In the genomic region with DNA sequence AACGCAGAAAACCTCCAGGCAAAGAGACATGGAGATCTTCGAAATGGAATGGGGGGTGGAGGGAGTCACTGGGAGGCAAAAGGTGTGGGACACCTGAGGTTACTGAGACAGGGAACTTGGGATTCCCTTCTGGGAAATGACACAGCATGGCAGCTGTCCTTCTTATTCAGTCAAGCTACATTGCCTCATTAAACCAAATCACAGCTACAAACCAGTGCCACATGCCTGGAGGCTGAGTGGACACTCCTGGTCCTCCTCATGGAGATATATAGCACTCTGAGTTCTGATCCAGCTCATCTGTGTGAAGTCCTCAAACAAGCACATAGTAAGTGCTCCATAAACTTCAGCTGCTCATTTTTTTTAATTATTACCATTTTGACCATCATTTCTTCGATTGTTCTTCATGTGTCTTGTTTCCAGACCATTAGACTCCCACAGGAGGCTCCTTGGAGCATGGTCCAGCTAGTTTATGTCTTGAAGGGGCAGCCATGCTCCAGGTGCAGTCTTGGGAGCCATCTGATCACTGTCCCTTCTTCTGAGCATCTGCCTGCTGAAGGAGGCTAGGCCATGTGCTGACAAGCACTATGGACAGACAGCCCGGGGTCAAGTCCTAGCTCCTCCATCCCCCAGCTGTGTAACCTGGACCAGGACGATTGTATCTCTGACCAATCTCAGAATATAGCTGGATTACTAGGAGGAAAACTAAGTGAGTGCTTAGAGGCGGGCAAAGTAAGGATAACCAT, we compare ENCODE assay signal across 20 cellular contexts. TPM values are rescaled to one million over a fixed set of nuclear protein-coding genes. Genes with fewer than 3 reads are reported as not detected.
DNase-seq lines count a peak whose midpoint lies in the region; ATAC-seq, FAIRE-seq and TF ChIP-seq lines count a peak whose summit lies in the region.
"Had no signal": no experiment of that assay in that cellular context is flagged by ENCODE, and none has a peak within 500 bp of the region (broad histone marks: within the 10 kb centered on the region; RNA-seq: fewer than 3 reads in every experiment).

No MANE protein-coding gene starts in this region.

- CTCF ChIA-PET in activated CD8-positive, alpha-beta T cell treated with anti-CD3 and anti-CD28 coated beads, Interleukin-2, amount 10 ng/mL, durations not matched to agents 7 days and 5 days (lab: Charles Lee): interaction anchor here (0.9 to 10.1 kb wide), 9 partner anchors 10 to 408 kb away, joined by 3 to 104 read pairs (median 13); no protein-coding TSS in a partner anchor
- CTCF ChIA-PET in activated CD8-positive, alpha-beta T cell treated with anti-CD3 and anti-CD28 coated beads for 36 hours (lab: Charles Lee): interaction anchor here (0.9 to 8.8 kb wide), 10 partner anchors 10 to 219 kb away, joined by 3 to 50 read pairs (median 4); no protein-coding TSS in a partner anchor
- CTCF ChIA-PET in PC-9 (lab: Charles Lee): interaction anchor here (0.7 kb wide), 1 partner anchor 629 kb away, joined by 3 read pairs; no protein-coding TSS in a partner anchor

- no peaks in the 10 kb centered on the region for H3K9me2 ChIP-seq in PC-9 (ENCODE audit: insufficient read depth)

- H3K27ac Mint-ChIP-seq in activated CD8-positive, alpha-beta T cell treated with anti-CD3 and anti-CD28 coated beads, Interleukin-2, amount 10 ng/mL, durations not matched to agents 7 days and 5 days: no peak overlapping the region
- H3K27ac Mint-ChIP-seq in activated CD8-positive, alpha-beta T cell treated with anti-CD3 and anti-CD28 coated beads for 36 hours: no peak overlapping the region
- H3K27ac Mint-ChIP-seq in stimulated activated effector memory CD8-positive, alpha-beta T cell treated with anti-CD3 and anti-CD28 coated beads, Interleukin-12 subunit alpha, Interleukin-12 subunit beta, amount 100 ng/mL, for 72 hours: peak overlapping the region; percentile 58
- no peak overlapping the region for H3K27ac Mint-ChIP-seq in chondrocyte (ENCODE audit: unreplicated experiment)
- H3K27ac Mint-ChIP-seq: activated CD4-positive, alpha-beta memory T cell treated with anti-CD3 and anti-CD28 coated beads for 36 hours; stimulated activated naive B cell treated with anti-CD40 and anti-IgM and Interleukin-4, amounts not matched to agents 10 μg/mL and 1 μg/mL and 100 μg/mL, for 72 hours had no signal

- H3K4me1 ChIP-seq in PC-9 (replicated peaks; ENCODE audit: insufficient read depth): peaks cover 14% of the 10 kb centered on the region
- peaks cover 17 to 23% of the 10 kb centered on the region in 2 donors for H3K4me1 ChIP-seq in kidney (ENCODE audit: control insufficient read depth in 1 of 2, insufficient read depth in 1 of 2, low read depth in 1 of 2, low read length in 2 of 2)
- H3K4me1 ChIP-seq: ascending aorta had no signal

- peak overlapping the region; percentile 26 to 95 for H3K9ac ChIP-seq in kidney (ENCODE audit: low read length in 2 of 2)
- H3K9ac ChIP-seq: KMS-11 had no signal

- intact Hi-C loops in activated CD8-positive, alpha-beta T cell treated with anti-CD3 and anti-CD28 coated beads for 36 hours (cut with micrococcal nuclease): no loop called here
- intact Hi-C loops in PC-9 (cut with micrococcal nuclease; ENCODE audit: unreplicated experiment) (no loop called here), kidney (cut with DNase I) (no loop called here)

- no peak overlapping the region for H3K4me3 Mint-ChIP-seq in activated CD8-positive, alpha-beta T cell treated with anti-CD3 and anti-CD28 coated beads, Interleukin-2, amount 10 ng/mL, durations not matched to agents 7 days and 5 days
- no peak overlapping the region for H3K4me3 Mint-ChIP-seq in activated CD8-positive, alpha-beta T cell treated with anti-CD3 and anti-CD28 coated beads for 36 hours
- H3K4me3 Mint-ChIP-seq in stimulated activated effector memory CD8-positive, alpha-beta T cell treated with anti-CD3 and anti-CD28 coated beads, Interleukin-12 subunit alpha, Interleukin-12 subunit beta, amount 100 ng/mL, for 72 hours: no peak overlapping the region
- no peak overlapping the region for H3K4me3 Mint-ChIP-seq in chondrocyte (ENCODE audit: unreplicated experiment)
- H3K4me3 Mint-ChIP-seq: activated CD4-positive, alpha-beta memory T cell treated with anti-CD3 and anti-CD28 coated beads for 36 hours; naive thymus-derived CD4-positive, alpha-beta T cell; stimulated activated naive B cell treated with anti-CD40 and anti-IgM and Interleukin-4, amounts not matched to agents 10 μg/mL and 1 μg/mL and 100 μg/mL, for 72 hours had no signal

- no peak for TF ChIP-seq CTCF in activated CD8-positive, alpha-beta T cell treated with anti-CD3 and anti-CD28 coated beads for 36 hours (IDR thresholded peaks at IDR 0.05)
- no peak for TF ChIP-seq CTCF in PC-9 (conservative IDR thresholded peaks at IDR 0.05)
- no peak for TF ChIP-seq CTCF in kidney (IDR thresholded peaks at IDR 0.05; ENCODE audit: borderline replicate concordance, extremely low read depth, insufficient read depth)
- TF ChIP-seq CTCF in chondrocyte (IDR thresholded peaks at IDR 0.05): no peak

- H3K36me3 ChIP-seq in PC-9 (ENCODE audit: low read depth) (no peaks in the 10 kb centered on the region), kidney (ENCODE audit: control insufficient read depth in 1 of 2, insufficient read depth in 2 of 2, low read length in 2 of 2) (peaks cover 2 to 4% of the 10 kb centered on the region in 2 donors)
- H3K36me3 ChIP-seq: ascending aorta, lower lobe of right lung had no signal

- ATAC-seq in activated CD8-positive, alpha-beta T cell treated with anti-CD3 and anti-CD28 coated beads, Interleukin-2, amount 10 ng/mL, durations not matched to agents 7 days and 5 days: no peak
- no peak for ATAC-seq in activated CD8-positive, alpha-beta T cell treated with anti-CD3 and anti-CD28 coated beads for 36 hours
- ATAC-seq in stimulated activated effector memory CD8-positive, alpha-beta T cell treated with anti-CD3 and anti-CD28 coated beads, Interleukin-12 subunit alpha, Interleukin-12 subunit beta, amount 100 ng/mL, for 72 hours: no peak
- ATAC-seq in HG03025 (IDR thresholded peaks at IDR 0.05; ENCODE audit: low FRiP score, unreplicated experiment) (no peak), HG03139 (IDR thresholded peaks at IDR 0.05; ENCODE audit: unreplicated experiment) (no peak)
- ATAC-seq: naive thymus-derived CD4-positive, alpha-beta T cell; stimulated activated naive B cell treated with anti-CD40 and anti-IgM and Interleukin-4, amounts not matched to agents 10 μg/mL and 1 μg/mL and 100 μg/mL, for 72 hours had no signal

- no peaks in the 10 kb centered on the region for H4K20me1 ChIP-seq in PC-9 (ENCODE audit: insufficient read depth)

- no peak overlapping the region for H2AFZ ChIP-seq in PC-9

- H3K36me3 Mint-ChIP-seq in activated CD8-positive, alpha-beta T cell treated with anti-CD3 and anti-CD28 coated beads, Interleukin-2, amount 10 ng/mL, durations not matched to agents 7 days and 5 days (ENCODE audit: low read depth): no peaks in the 10 kb centered on the region
- H3K36me3 Mint-ChIP-seq in activated CD8-positive, alpha-beta T cell treated with anti-CD3 and anti-CD28 coated beads for 36 hours (ENCODE audit: low read depth): no peaks in the 10 kb centered on the region
- H3K36me3 Mint-ChIP-seq in stimulated activated effector memory CD8-positive, alpha-beta T cell treated with anti-CD3 and anti-CD28 coated beads, Interleukin-12 subunit alpha, Interleukin-12 subunit beta, amount 100 ng/mL, for 72 hours: no peaks in the 10 kb centered on the region
- H3K36me3 Mint-ChIP-seq in chondrocyte (ENCODE audit: low read depth): no peaks in the 10 kb centered on the region
- H3K36me3 Mint-ChIP-seq: activated CD4-positive, alpha-beta memory T cell treated with anti-CD3 and anti-CD28 coated beads for 36 hours; naive thymus-derived CD4-positive, alpha-beta T cell; stimulated activated naive B cell treated with anti-CD40 and anti-IgM and Interleukin-4, amounts not matched to agents 10 μg/mL and 1 μg/mL and 100 μg/mL, for 72 hours had no signal

- H3K27me3 Mint-ChIP-seq in activated CD8-positive, alpha-beta T cell treated with anti-CD3 and anti-CD28 coated beads, Interleukin-2, amount 10 ng/mL, durations not matched to agents 7 days and 5 days (ENCODE audit: low read depth): peaks cover 7% of the 10 kb centered on the region
- peaks cover 1% of the 10 kb centered on the region for H3K27me3 Mint-ChIP-seq in activated CD8-positive, alpha-beta T cell treated with anti-CD3 and anti-CD28 coated beads for 36 hours
- peaks cover 13% of the 10 kb centered on the region for H3K27me3 Mint-ChIP-seq in chondrocyte (ENCODE audit: low read depth)

- no peaks in the 10 kb centered on the region for H3K9me3 ChIP-seq in PC-9 (ENCODE audit: insufficient read depth, low read depth)
- H3K9me3 ChIP-seq in kidney (ENCODE audit: control insufficient read depth in 1 of 2, low read length in 2 of 2): no peaks in the 10 kb centered on the region
- H3K9me3 ChIP-seq: ascending aorta, lower lobe of right lung, upper lobe of left lung had no signal

- H3K4me1 Mint-ChIP-seq in activated CD8-positive, alpha-beta T cell treated with anti-CD3 and anti-CD28 coated beads, Interleukin-2, amount 10 ng/mL, durations not matched to agents 7 days and 5 days (ENCODE audit: low read depth): peaks cover 54% of the 10 kb centered on the region
- H3K4me1 Mint-ChIP-seq in activated CD8-positive, alpha-beta T cell treated with anti-CD3 and anti-CD28 coated beads for 36 hours (ENCODE audit: low read depth): peaks cover 25% of the 10 kb centered on the region
- H3K4me1 Mint-ChIP-seq in stimulated activated effector memory CD8-positive, alpha-beta T cell treated with anti-CD3 and anti-CD28 coated beads, Interleukin-12 subunit alpha, Interleukin-12 subunit beta, amount 100 ng/mL, for 72 hours: peaks cover 54% of the 10 kb centered on the region
- peaks cover 2% of the 10 kb centered on the region for H3K4me1 Mint-ChIP-seq in chondrocyte (ENCODE audit: low read depth)

- no TSS peak for BruUV-seq in PC-9 (replicated peaks; lab: Mats Ljungman, UMichigan)

- peak; percentile 18 for DNase-seq in activated CD8-positive, alpha-beta T cell treated with anti-CD3 and anti-CD28 coated beads, Interleukin-2, amount 10 ng/mL, durations not matched to agents 7 days and 5 days
- DNase-seq in activated CD8-positive, alpha-beta T cell treated with anti-CD3 and anti-CD28 coated beads for 36 hours: no peak
- DNase-seq in PC-9 (no peak), kidney (peak; percentile 37), chondrocyte (ENCODE audit: low spot score) (no peak)
- no peak for DNase-seq in stimulated activated effector memory CD8-positive, alpha-beta T cell treated with anti-CD3 and anti-CD28 coated beads, Interleukin-12 subunit alpha, Interleukin-12 subunit beta, amount 100 ng/mL, for 72 hours (ENCODE audit: low spot score in 2 of 2)
- DNase-seq: activated CD4-positive, alpha-beta memory T cell treated with anti-CD3 and anti-CD28 coated beads for 36 hours; activated gamma-delta T cell treated with Interleukin-2 at 50 U/mL for 16 hours; cortex of kidney; stimulated activated naive B cell treated with anti-CD40 and anti-IgM and Interleukin-4, amounts not matched to agents 10 μg/mL and 1 μg/mL and 100 μg/mL, for 72 hours; SW 1271 had no signal

- peak overlapping the region; percentile 28; the same call in 1 of the 2 replicates for H3K4me2 ChIP-seq in PC-9
- H3K4me2 ChIP-seq: KMS-11 had no signal

- H3K4me3 ChIP-seq in PC-9: no peak overlapping the region
- H3K4me3 ChIP-seq in kidney (ENCODE audit: low read length in 2 of 2): peak overlapping the region; percentile 52 to 60
- H3K4me3 ChIP-seq: ascending aorta, lower lobe of right lung, upper lobe of left lung had no signal

- peaks cover 29% of the 10 kb centered on the region for H3K27me3 ChIP-seq in PC-9 (ENCODE audit: insufficient read depth, low read depth)
- H3K27me3 ChIP-seq: ascending aorta, upper lobe of left lung had no signal

- no peaks in the 10 kb centered on the region for H3F3A ChIP-seq in PC-9 (ENCODE audit: insufficient read depth, low read depth)

- FAIRE-seq in kidney (lab: Jason Lieb, UNC): no peak
- FAIRE-seq: GM18507 had no signal

- no peaks in the 10 kb centered on the region for H3K79me2 ChIP-seq in PC-9 (ENCODE audit: low read depth)

- POLR2A ChIA-PET in activated CD8-positive, alpha-beta T cell treated with anti-CD3 and anti-CD28 coated beads, Interleukin-2, amount 10 ng/mL, durations not matched to agents 7 days and 5 days (lab: Charles Lee): interaction anchor here (1.4 kb wide), 1 partner anchor 20 kb away, joined by 3 read pairs; no protein-coding TSS in a partner anchor
- POLR2A ChIA-PET in activated CD8-positive, alpha-beta T cell treated with anti-CD3 and anti-CD28 coated beads for 36 hours (lab: Charles Lee): interaction anchor here (1.2 to 1.7 kb wide), 2 partner anchors 10 to 19 kb away, joined by 4 read pairs; no protein-coding TSS in a partner anchor
- POLR2A ChIA-PET in PC-9 (lab: Charles Lee; ENCODE audit: unreplicated experiment): no interaction called here

- H3K9me3 Mint-ChIP-seq in activated CD8-positive, alpha-beta T cell treated with anti-CD3 and anti-CD28 coated beads, Interleukin-2, amount 10 ng/mL, durations not matched to agents 7 days and 5 days (ENCODE audit: insufficient read depth): no peaks in the 10 kb centered on the region
- H3K9me3 Mint-ChIP-seq in activated CD8-positive, alpha-beta T cell treated with anti-CD3 and anti-CD28 coated beads for 36 hours: no peaks in the 10 kb centered on the region
- H3K9me3 Mint-ChIP-seq in stimulated activated effector memory CD8-positive, alpha-beta T cell treated with anti-CD3 and anti-CD28 coated beads, Interleukin-12 subunit alpha, Interleukin-12 subunit beta, amount 100 ng/mL, for 72 hours: no peaks in the 10 kb centered on the region
- no peaks in the 10 kb centered on the region for H3K9me3 Mint-ChIP-seq in chondrocyte (ENCODE audit: low read depth)
- H3K9me3 Mint-ChIP-seq: activated CD4-positive, alpha-beta memory T cell treated with anti-CD3 and anti-CD28 coated beads for 36 hours; naive thymus-derived CD4-positive, alpha-beta T cell; stimulated activated naive B cell treated with anti-CD40 and anti-IgM and Interleukin-4, amounts not matched to agents 10 μg/mL and 1 μg/mL and 100 μg/mL, for 72 hours had no signal

- no peak overlapping the region for H3K27ac ChIP-seq in PC-9
- H3K27ac ChIP-seq in kidney (ENCODE audit: low read depth in 2 of 2, low read length in 2 of 2): peak overlapping the region; percentile 88 to 93
- H3K27ac ChIP-seq: ascending aorta, KMS-11, lower lobe of right lung, upper lobe of left lung had no signal

RNA-seq across cellular contexts. Expression of a gene that starts 9.7 kb away (rescaled TPM):
- 10 to 100 TPM; 22.5 to 24.3 TPM for total RNA-seq in activated CD8-positive, alpha-beta T cell treated with anti-CD3 and anti-CD28 coated beads, Interleukin-2, amount 10 ng/mL, durations not matched to agents 7 days and 5 days
- 1 to 10 TPM; 6.7 to 7.2 TPM for total RNA-seq in activated CD8-positive, alpha-beta T cell treated with anti-CD3 and anti-CD28 coated beads for 36 hours
- total RNA-seq in PC-9 (2021): not detected in 2 replicates
- 2,527 TPM for total RNA-seq in kidney
- polyA plus RNA-seq in kidney (ENCODE audit: insufficient read depth, low read depth, low replicate concordance): 9,664 TPM
- not detected in 3 replicates for total RNA-seq in chondrocyte
- total RNA-seq: A673; activated CD4-positive, alpha-beta memory T cell treated with anti-CD3 and anti-CD28 coated beads for 36 hours; ascending aorta had no signal

RNA-seq across cellular contexts. Expression of a gene that starts 37.2 kb away (rescaled TPM):
- under 1 TPM; 0.16 to 0.37 TPM for total RNA-seq in activated CD8-positive, alpha-beta T cell treated with anti-CD3 and anti-CD28 coated beads, Interleukin-2, amount 10 ng/mL, durations not matched to agents 7 days and 5 days
- under 1 TPM; 0.13 to 0.29 TPM for total RNA-seq in activated CD8-positive, alpha-beta T cell treated with anti-CD3 and anti-CD28 coated beads for 36 hours
- total RNA-seq in PC-9 (2021) (not detected in 2 replicates), kidney (17.3 TPM), chondrocyte (not detected in 3 replicates)
- polyA plus RNA-seq in kidney (ENCODE audit: insufficient read depth, low read depth, low replicate concordance): 0.95 TPM
- total RNA-seq: A673, ascending aorta had no signal
- polyA plus RNA-seq: naive thymus-derived CD4-positive, alpha-beta T cell had no signal

RNA-seq across cellular contexts. Expression of a gene that starts 42.2 kb away (rescaled TPM):
- under 1 TPM in 1 of 2 experiments, not detected in 1; 0.24 TPM for total RNA-seq in activated CD8-positive, alpha-beta T cell treated with anti-CD3 and anti-CD28 coated beads, Interleukin-2, amount 10 ng/mL, durations not matched to agents 7 days and 5 days
- not detected for total RNA-seq in activated CD8-positive, alpha-beta T cell treated with anti-CD3 and anti-CD28 coated beads for 36 hours
- total RNA-seq in PC-9 (2021) (0.20 and 0.48 TPM in 2 replicates), kidney (62.7 TPM), chondrocyte (0.53 to 3.0 TPM (median 2.8 TPM) in 3 replicates)
- 57.8 TPM for polyA plus RNA-seq in kidney (ENCODE audit: insufficient read depth, low read depth, low replicate concordance)
- polyA plus RNA-seq: naive thymus-derived CD4-positive, alpha-beta T cell had no signal

Comparison
In these comparisons a context has a peak if more than half of its experiments do, and no peak if none do; other contexts are left out.
1. DNase-seq: peak in activated CD8-positive, alpha-beta T cell treated with anti-CD3 and anti-CD28 coated beads, Interleukin-2, amount 10 ng/mL, durations not matched to agents 7 days and 5 days (single experiment) and kidney (single experiment); none in activated CD8-positive, alpha-beta T cell treated with anti-CD3 and anti-CD28 coated beads for 36 hours (single experiment), PC-9 (0 of 2), stimulated activated effector memory CD8-positive, alpha-beta T cell treated with anti-CD3 and anti-CD28 coated beads, Interleukin-12 subunit alpha, Interleukin-12 subunit beta, amount 100 ng/mL, for 72 hours (0 of 2) and chondrocyte (single experiment).
2. RNA of a gene that starts 9.7 kb away (total RNA-seq): 2,527 TPM in kidney (single experiment); 22.5 to 24.3 TPM in activated CD8-positive, alpha-beta T cell treated with anti-CD3 and anti-CD28 coated beads, Interleukin-2, amount 10 ng/mL, durations not matched to agents 7 days and 5 days, 6.7 to 7.2 TPM in activated CD8-positive, alpha-beta T cell treated with anti-CD3 and anti-CD28 coated beads for 36 hours, not detected in PC-9 and not detected in chondrocyte; every median in the first group is over 10 times any median in the second.
3. RNA of a gene that starts 37.2 kb away (total RNA-seq): 17.3 TPM in kidney (single experiment); 0.16 to 0.37 TPM in activated CD8-positive, alpha-beta T cell treated with anti-CD3 and anti-CD28 coated beads, Interleukin-2, amount 10 ng/mL, durations not matched to agents 7 days and 5 days, 0.13 to 0.29 TPM in activated CD8-positive, alpha-beta T cell treated with anti-CD3 and anti-CD28 coated beads for 36 hours, not detected in PC-9 and not detected in chondrocyte; every median in the first group is over 10 times any median in the second.
4. RNA of a gene that starts 42.2 kb away (total RNA-seq): 62.7 TPM in kidney (single experiment); 0.53 to 3.0 TPM in chondrocyte, 0.24 TPM in activated CD8-positive, alpha-beta T cell treated with anti-CD3 and anti-CD28 coated beads, Interleukin-2, amount 10 ng/mL, durations not matched to agents 7 days and 5 days, 0.20 to 0.48 TPM in PC-9 and not detected in activated CD8-positive, alpha-beta T cell treated with anti-CD3 and anti-CD28 coated beads for 36 hours; every median in the first group is over 10 times any median in the second.